ENCODE assay signal across 8 cellular contexts in genomic region chr1:25608488-25609178, GRCh38. TPM values are rescaled to one million over a fixed set of nuclear protein-coding genes. Genes with fewer than 3 reads are reported as not detected.
DNase-seq lines count a peak whose midpoint lies in the region; ATAC-seq and TF ChIP-seq lines count a peak whose summit lies in the region.

No MANE protein-coding gene starts in this region.

- in situ Hi-C loops in GM13977 (cut with MboI; ENCODE audit: low pct_unique_long_range_greater_than_20kb, low sequenced_read_pairs, unreplicated experiment), result no loop called here
- in situ Hi-C loops in KBM-7 (cut with MboI; ENCODE audit: low pct_unique_long_range_greater_than_20kb, low sequenced_read_pairs), result no loop called here

- H3K36me3 Mint-ChIP-seq in nephron progenitor cell (ENCODE audit: low read depth), result no peaks in the 10 kb centered on the region

- peak; percentile 93 for ATAC-seq in stimulated activated naive CD8-positive, alpha-beta T cell treated with anti-CD3 and anti-CD28 coated beads, Interleukin-15, Interleukin-2, amounts not matched to agents 100 U/mL and 50 U/mL, for 24 hours

- H3K4me3 Mint-ChIP-seq in nephron progenitor cell, result no peak overlapping the region

- H3K9me3 Mint-ChIP-seq in nephron progenitor cell, result peaks cover 9% of the 10 kb centered on the region

- TF ChIP-seq CTCF in GM13977 (IDR thresholded peaks at IDR 0.05; ENCODE audit: extremely low read depth, insufficient read depth, missing control alignments) (peak; percentile 62), nephron progenitor cell (IDR thresholded peaks at IDR 0.05) (peak; percentile 53)

- DNase-seq in A172 (ENCODE audit: low spot score), result peak; percentile 47
- peak; percentile 81 for DNase-seq in GM13977 (ENCODE audit: low spot score)
- DNase-seq in KBM-7, result peak; percentile 81
- peak; percentile 74 for DNase-seq in RPMI7951 (ENCODE audit: low read depth)
- peak; percentile 91 for DNase-seq in activated T-cell treated with anti-CD3 and anti-CD28 coated beads, Interleukin-2, amount 50 U/mL, for 48 hours
- DNase-seq in fibroblast of gingiva (ENCODE audit: low read depth), result peak; percentile 61
- DNase-seq in nephron progenitor cell, result peak; percentile 87
- peak; percentile 91 for DNase-seq in stimulated activated naive CD8-positive, alpha-beta T cell treated with anti-CD3 and anti-CD28 coated beads, Interleukin-15, Interleukin-2, amounts not matched to agents 100 U/mL and 50 U/mL, for 24 hours

- no peak overlapping the region for H3K27ac Mint-ChIP-seq in nephron progenitor cell

- peaks cover 4% of the 10 kb centered on the region for H3K4me1 Mint-ChIP-seq in nephron progenitor cell

- peaks cover 81% of the 10 kb centered on the region for H3K27me3 Mint-ChIP-seq in nephron progenitor cell (ENCODE audit: low read depth, poor library complexity)

RNA-seq across cellular contexts. Expression of gene MAN1C1, which starts 8.0 kb away (rescaled TPM):
- total RNA-seq in A172 (2014; rRNA removed; shearing (Covaris generic)), result 0.67 and 1.5 TPM in 2 replicates
- total RNA-seq in RPMI7951 (2014; rRNA removed; shearing (Covaris generic)), result 1.6 and 2.8 TPM in 2 replicates

Comparison
In these comparisons a context has a peak if more than half of its experiments do, and no peak if none do; other contexts are left out.
1. Peak in every context shown above with its lines: DNase-seq and ATAC-seq.